In the genomic region with DNA sequence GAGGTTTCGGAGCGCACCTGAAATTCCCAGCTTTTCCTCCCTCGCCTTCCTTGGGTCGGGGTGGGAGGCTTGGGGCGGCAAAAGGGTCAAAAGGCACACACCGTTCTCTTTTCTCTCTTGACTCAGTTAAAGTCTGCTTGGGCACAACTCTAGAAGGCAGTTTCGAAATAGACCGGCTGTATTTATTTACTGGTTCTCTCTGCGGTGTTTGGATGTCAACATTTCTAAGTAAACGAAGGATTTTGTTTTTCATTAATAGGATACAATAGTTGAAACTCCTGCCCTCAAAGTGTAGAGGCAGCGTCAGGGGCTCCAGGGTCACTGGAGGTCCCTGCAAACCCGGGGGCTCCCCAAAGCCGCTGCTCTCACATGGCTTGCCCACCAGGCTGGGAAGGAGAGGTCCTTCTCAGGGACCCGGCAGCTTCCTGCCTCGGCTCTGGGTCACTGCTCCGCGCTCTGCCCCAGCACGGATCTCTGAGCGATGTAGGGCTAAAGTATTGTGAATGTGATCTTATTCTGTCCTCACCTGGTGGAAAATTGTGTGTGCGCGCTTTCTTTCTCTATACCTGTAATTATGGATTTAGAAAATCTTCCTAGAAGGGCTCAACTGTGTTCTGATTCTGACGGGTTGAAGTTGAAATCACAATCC, we compare ENCODE assay signal across 8 cellular contexts. TPM values are rescaled to one million over a fixed set of nuclear protein-coding genes. Genes with fewer than 3 reads are reported as not detected.
A peak's percentile ranks its signal among the peaks of the same experiment; 100 is the strongest.
DNase-seq lines count a peak whose midpoint lies in the region; ATAC-seq and TF ChIP-seq lines count a peak whose summit lies in the region.

No MANE protein-coding gene starts in this region.

- 3% methylated on average over 18 of the region's 22 CpGs for WGBS in right lobe of liver (ENCODE audit: insufficient coverage, low coverage, low lambda C conversion rate, missing lambda C conversion rate)

- no peak overlapping the region for H3K27ac Mint-ChIP-seq in activated naive CD4-positive, alpha-beta T cell treated with anti-CD3 and anti-CD28 coated beads for 36 hours

- no peaks in the 10 kb centered on the region for H3K27me3 ChIP-seq in right lobe of liver
- H3K27me3 ChIP-seq in tibial artery = no peaks in the 10 kb centered on the region

- H3K27me3 Mint-ChIP-seq in activated naive CD4-positive, alpha-beta T cell treated with anti-CD3 and anti-CD28 coated beads for 36 hours (ENCODE audit: low read depth) = peaks cover 18% of the 10 kb centered on the region

- DNase-seq in activated naive CD4-positive, alpha-beta T cell treated with anti-CD3 and anti-CD28 coated beads for 36 hours = no peak
- DNase-seq in activated naive CD4-positive, alpha-beta T cell (lab: John Stamatoyannopoulos, UW) = no peak
- DNase-seq in astrocyte of the spinal cord (ENCODE audit: low read depth, low spot score) (no peak), right lobe of liver (peak in 2 of 3 donors; percentile 34 to 61), tibial artery (peak in 1 of 2 donors; percentile 37), foreskin melanocyte (no peak)

- H3K4me1 Mint-ChIP-seq in activated naive CD4-positive, alpha-beta T cell treated with anti-CD3 and anti-CD28 coated beads for 36 hours (ENCODE audit: low read depth) = peaks cover 9% of the 10 kb centered on the region

- H3K36me3 ChIP-seq in right lobe of liver = no peaks in the 10 kb centered on the region
- no peaks in the 10 kb centered on the region for H3K36me3 ChIP-seq in tibial artery

- ATAC-seq in right lobe of liver = peak; percentile 55 to 73 (median 66)
- no peak for ATAC-seq in HG02870 (IDR thresholded peaks at IDR 0.05; ENCODE audit: unreplicated experiment)
- ATAC-seq in HG02970 (IDR thresholded peaks at IDR 0.05; ENCODE audit: low FRiP score, unreplicated experiment) = no peak

- CTCF ChIA-PET in activated naive CD4-positive, alpha-beta T cell treated with anti-CD3 and anti-CD28 coated beads for 36 hours (lab: Charles Lee) = no interaction called here

- in situ Hi-C loops in astrocyte of the spinal cord (cut with HindIII; ENCODE audit: low sequenced_read_pairs) = no loop called here

- H3K27ac ChIP-seq in right lobe of liver (peak overlapping the region; percentile 28 to 79 (median 73)), tibial artery (peak overlapping the region; percentile 80 to 85)

- H3K4me1 ChIP-seq in right lobe of liver (peaks cover 0 to 27% (median 11%) of the 10 kb centered on the region in 4 donors), tibial artery (peaks cover 0 to 38% (median 9%) of the 10 kb centered on the region in 4 donors)

- no peaks in the 10 kb centered on the region for H3K9me3 Mint-ChIP-seq in activated naive CD4-positive, alpha-beta T cell treated with anti-CD3 and anti-CD28 coated beads for 36 hours

- no peak for TF ChIP-seq POLR2A in right lobe of liver (IDR thresholded peaks at IDR 0.05)

- intact Hi-C loops in activated naive CD4-positive, alpha-beta T cell treated with anti-CD3 and anti-CD28 coated beads for 36 hours (cut with micrococcal nuclease) = loop anchor here (2.0 kb wide), 1 partner anchor 155 kb away; no protein-coding TSS in a partner anchor
- intact Hi-C loops in right lobe of liver (cut with DNase I) = no loop called here
- intact Hi-C loops in tibial artery (cut with DNase I; ENCODE audit: low total_unique reads) = no loop called here

- TF ChIP-seq CTCF in astrocyte of the spinal cord (IDR thresholded peaks at IDR 0.05; ENCODE audit: low read depth, low read length) (no peak), right lobe of liver (IDR thresholded peaks at IDR 0.05) (no peak), tibial artery (IDR thresholded peaks at IDR 0.05) (no peak)

- H3K4me3 ChIP-seq in astrocyte of the spinal cord (ENCODE audit: low read depth, low read length) (peak overlapping the region; percentile 86), right lobe of liver (peak overlapping the region; percentile 67 to 91 (median 83)), tibial artery (peak overlapping the region; percentile 89 to 96)

- H3K36me3 Mint-ChIP-seq in activated naive CD4-positive, alpha-beta T cell treated with anti-CD3 and anti-CD28 coated beads for 36 hours (ENCODE audit: low read depth) = no peaks in the 10 kb centered on the region

- H3K9me3 ChIP-seq in right lobe of liver (no peaks in the 10 kb centered on the region), tibial artery (no peaks in the 10 kb centered on the region)

- peak overlapping the region; percentile 79 for H3K4me3 Mint-ChIP-seq in activated naive CD4-positive, alpha-beta T cell treated with anti-CD3 and anti-CD28 coated beads for 36 hours

RNA-seq across cellular contexts. Expression of gene BMERB1, which starts 1.0 kb away (rescaled TPM):
- total RNA-seq in activated naive CD4-positive, alpha-beta T cell treated with anti-CD3 and anti-CD28 coated beads for 36 hours = 1 to 10 TPM; 7.2 to 9.0 TPM
- total RNA-seq in right lobe of liver = 10 to 100 TPM in 4 of 6 experiments, 1 to 10 TPM in 2; 7.0 to 24.0 (median 10.5) TPM

RNA-seq across cellular contexts. Expression of gene MPV17L, which starts 39.8 kb away (rescaled TPM):
- not detected for total RNA-seq in activated naive CD4-positive, alpha-beta T cell treated with anti-CD3 and anti-CD28 coated beads for 36 hours
- 10 to 100 TPM in 5 of 6 experiments, 1 to 10 TPM in 1; 9.3 to 18.8 (median 16.0) TPM for total RNA-seq in right lobe of liver

RNA-seq across cellular contexts. Expression of gene NPIPA5, which starts 57.2 kb away (rescaled TPM):
- total RNA-seq in activated naive CD4-positive, alpha-beta T cell treated with anti-CD3 and anti-CD28 coated beads for 36 hours = 10 to 100 TPM; 13.1 to 14.2 TPM
- total RNA-seq in right lobe of liver = 1 to 10 TPM in 5 of 6 experiments, not detected in 1; 1.9 to 5.5 (median 3.5) TPM

Comparison
In these comparisons a context has a peak if more than half of its experiments do, and no peak if none do; other contexts are left out.
1. DNase-seq: peak in right lobe of liver (2 of 3); none in activated naive CD4-positive, alpha-beta T cell treated with anti-CD3 and anti-CD28 coated beads for 36 hours (single experiment), activated naive CD4-positive, alpha-beta T cell (0 of 4), astrocyte of the spinal cord (single experiment) and foreskin melanocyte (single experiment).
2. ATAC-seq: peak in right lobe of liver (4 of 4); none in HG02870 (single experiment) and HG02970 (single experiment).
3. RNA of gene MPV17L, which starts 39.8 kb away (total RNA-seq): 9.3 to 18.8 TPM in right lobe of liver; not detected in activated naive CD4-positive, alpha-beta T cell treated with anti-CD3 and anti-CD28 coated beads for 36 hours; every median in the first group is over 10 times any median in the second.
4. Peak in every context shown above with its lines, with median percentiles within 50 percentile points of each other: H3K4me3 ChIP-seq.